ENCODE assay signal across 17 cellular contexts in genomic region chr5:55918097-55919035, GRCh38.
DNase-seq lines count a peak whose midpoint lies in the region; ATAC-seq and TF ChIP-seq lines count a peak whose summit lies in the region.
"Had no signal": no experiment of that assay in that cellular context is flagged by ENCODE, and none has a peak within 500 bp of the region (broad histone marks: within the 10 kb centered on the region; RNA-seq: fewer than 3 reads in every experiment).

No MANE protein-coding gene starts in this region.

- H3K9me2 ChIP-seq in GM23338 (ENCODE audit: insufficient read depth), result no peaks in the 10 kb centered on the region

- DNase-seq in activated CD4-positive, alpha-beta T cell treated with anti-CD3 and anti-CD28 coated beads, Interleukin-2, amount 10 ng/mL, durations not matched to agents 24 days and 14 days, result no peak
- no peak for DNase-seq in activated CD4-positive, alpha-beta T cell treated with anti-CD3 and anti-CD28 coated beads, Interleukin-2, amount 50 U/mL, for 1 hour
- DNase-seq in GM23338 (ENCODE audit: low spot score) (no peak), coronary artery (ENCODE audit: low spot score) (peak; percentile 43), neural crest cell (ENCODE audit: low read depth, low spot score) (no peak), NCI-H1417 treated with DMSO at 0.1 percent for 48 hours (lab: John Stamatoyannopoulos, UW) (no peak), SKM-1 (lab: John Stamatoyannopoulos, UW; ENCODE audit: unreplicated experiment) (no peak)
- no peak for DNase-seq in activated effector memory CD4-positive, alpha-beta T cell treated with Interleukin-2 at 50 U/mL for 16 hours
- DNase-seq: activated CD4-positive, alpha-beta T cell treated with anti-CD3 and anti-CD28 coated beads for 1 hour; GF-D8; NCI-H2107; NCI-H748 treated with DMSO at 0.1 percent for 48 hours; occipital lobe had no signal

- ATAC-seq in GM23338, result peak; percentile 44; the same call in 2 of the 3 replicates

- H3K27ac ChIP-seq in GM23338 (ENCODE audit: low read depth) (no peak overlapping the region), coronary artery (no peak overlapping the region)
- H3K27ac ChIP-seq: ascending aorta, epithelial cell of prostate, RWPE1, vagina had no signal

- H3K4me3 ChIP-seq in GM23338 (no peak overlapping the region), coronary artery (no peak overlapping the region)
- H3K4me3 ChIP-seq: ascending aorta, vagina had no signal

- peak overlapping the region; percentile 41 for H3K27ac Mint-ChIP-seq in activated CD4-positive, alpha-beta T cell treated with anti-CD3 and anti-CD28 coated beads, Interleukin-2, amount 10 ng/mL, durations not matched to agents 24 days and 14 days
- H3K27ac Mint-ChIP-seq in GM23338, result no peak overlapping the region
- peak overlapping the region; percentile 17 for H3K27ac Mint-ChIP-seq in neural crest cell (ENCODE audit: unreplicated experiment)

- peaks cover 34% of the 10 kb centered on the region for H3K4me1 Mint-ChIP-seq in activated CD4-positive, alpha-beta T cell treated with anti-CD3 and anti-CD28 coated beads, Interleukin-2, amount 10 ng/mL, durations not matched to agents 24 days and 14 days
- H3K4me1 Mint-ChIP-seq in GM23338, result peaks cover 5% of the 10 kb centered on the region
- H3K4me1 Mint-ChIP-seq in neural crest cell, result peaks cover 13% of the 10 kb centered on the region

- no peaks in the 10 kb centered on the region for H3K36me3 Mint-ChIP-seq in activated CD4-positive, alpha-beta T cell treated with anti-CD3 and anti-CD28 coated beads, Interleukin-2, amount 10 ng/mL, durations not matched to agents 24 days and 14 days (ENCODE audit: low read depth)
- no peaks in the 10 kb centered on the region; the same call in 2 of the 3 replicates for H3K36me3 Mint-ChIP-seq in GM23338 (ENCODE audit: low read depth)
- H3K36me3 Mint-ChIP-seq in neural crest cell (ENCODE audit: low read depth), result no peaks in the 10 kb centered on the region

- no peak overlapping the region for H3K4me2 ChIP-seq in GM23338

- H3K9me3 Mint-ChIP-seq in activated CD4-positive, alpha-beta T cell treated with anti-CD3 and anti-CD28 coated beads, Interleukin-2, amount 10 ng/mL, durations not matched to agents 24 days and 14 days, result no peaks in the 10 kb centered on the region
- no peaks in the 10 kb centered on the region; the same call in 2 of the 3 replicates for H3K9me3 Mint-ChIP-seq in GM23338
- H3K9me3 Mint-ChIP-seq in neural crest cell, result no peaks in the 10 kb centered on the region

- H3K4me3 Mint-ChIP-seq in activated CD4-positive, alpha-beta T cell treated with anti-CD3 and anti-CD28 coated beads, Interleukin-2, amount 10 ng/mL, durations not matched to agents 24 days and 14 days, result no peak overlapping the region
- H3K4me3 Mint-ChIP-seq in GM23338, result no peak overlapping the region
- H3K4me3 Mint-ChIP-seq in neural crest cell, result no peak overlapping the region

- no peaks in the 10 kb centered on the region for H3K36me3 ChIP-seq in GM23338 (ENCODE audit: insufficient read depth)
- H3K36me3 ChIP-seq: ascending aorta, vagina had no signal

- no peaks in the 10 kb centered on the region for H3K27me3 Mint-ChIP-seq in activated CD4-positive, alpha-beta T cell treated with anti-CD3 and anti-CD28 coated beads, Interleukin-2, amount 10 ng/mL, durations not matched to agents 24 days and 14 days
- H3K27me3 Mint-ChIP-seq in GM23338 (ENCODE audit: insufficient read depth, low read depth, poor library complexity) (peaks cover 10% of the 10 kb centered on the region), neural crest cell (ENCODE audit: low read depth) (no peaks in the 10 kb centered on the region)

- H4K20me1 ChIP-seq in GM23338 (replicated peaks; ENCODE audit: insufficient read depth), result no peaks in the 10 kb centered on the region; the same call in 1 of the 2 replicates

- H3K27me3 ChIP-seq in GM23338 (ENCODE audit: insufficient read depth), result no peaks in the 10 kb centered on the region
- H3K27me3 ChIP-seq: ascending aorta, vagina had no signal

- TF ChIP-seq CTCF in GM23338 (conservative IDR thresholded peaks at IDR 0.05; ENCODE audit: low read depth in 2 of 2) (no peak), coronary artery (IDR thresholded peaks at IDR 0.05) (no peak), neural crest cell (conservative IDR thresholded peaks at IDR 0.05) (no peak)

- H3F3A ChIP-seq in GM23338 (replicated peaks; ENCODE audit: low read depth), result no peaks in the 10 kb centered on the region

- intact Hi-C loops in activated CD4-positive, alpha-beta T cell treated with anti-CD3 and anti-CD28 coated beads, Interleukin-2, amount 10 ng/mL, durations not matched to agents 24 days and 14 days (cut with micrococcal nuclease), result no loop called here

- H2AFZ ChIP-seq in GM23338, result no peak overlapping the region

- H3K79me2 ChIP-seq in GM23338 (replicated peaks; ENCODE audit: insufficient read depth), result no peaks in the 10 kb centered on the region

- no peaks in the 10 kb centered on the region for H3K4me1 ChIP-seq in GM23338 (ENCODE audit: insufficient read depth)
- H3K4me1 ChIP-seq: ascending aorta, vagina had no signal

TF ChIP-seq in GM23338, 12 proteins besides CTCF, POLR2A, EP300 and RAD21:
- TF ChIP-seq ETS1 (IDR thresholded peaks at IDR 0.05) (no peak), POLR2AphosphoS5 (IDR thresholded peaks at IDR 0.05; ENCODE audit: low read depth) (no peak), ZNF114 (CRISPR knock-in tag; IDR thresholded peaks at IDR 0.05) (no peak), EZH2 (IDR thresholded peaks at IDR 0.05; ENCODE audit: low read depth, unreplicated experiment) (no peak), ZNF462 (CRISPR knock-in tag; IDR thresholded peaks at IDR 0.05) (no peak), EZH2phosphoT487 (IDR thresholded peaks at IDR 0.05; ENCODE audit: unreplicated experiment) (no peak)
